18 cellular contexts compared by ENCODE assay signal in genomic region chr13:110316196-110316595, GRCh38. TPM values are rescaled to one million over a fixed set of nuclear protein-coding genes. Genes with fewer than 3 reads are reported as not detected.
DNase-seq lines count a peak whose midpoint lies in the region; ATAC-seq, FAIRE-seq and TF ChIP-seq lines count a peak whose summit lies in the region.
"Had no signal": no experiment of that assay in that cellular context is flagged by ENCODE, and none has a peak within 500 bp of the region (broad histone marks: within the 10 kb centered on the region; RNA-seq: fewer than 3 reads in every experiment).

No MANE protein-coding gene starts in this region.

- FAIRE-seq in D721Med (lab: Jason Lieb, UNC) = no peak
- FAIRE-seq: A549, GM12878 had no signal

- peaks cover 60% of the 10 kb centered on the region for H3K36me3 ChIP-seq in endodermal cell (ENCODE audit: control insufficient read depth, insufficient read depth, low read length)
- H3K36me3 ChIP-seq: MG63 had no signal

- H3K4me1 Mint-ChIP-seq in endodermal cell (peaks cover 48% of the 10 kb centered on the region), osteocyte (ENCODE audit: unreplicated experiment) (peaks cover 87% of the 10 kb centered on the region), type B pancreatic cell (ENCODE audit: unreplicated experiment) (peaks cover 12% of the 10 kb centered on the region)
- H3K4me1 Mint-ChIP-seq: CD14-positive monocyte had no signal

- DNase-seq in right cardiac atrium (no peak), Right ventricle myocardium superior (no peak), endodermal cell (peak; percentile 32), osteocyte (ENCODE audit: extremely low spot score, unreplicated experiment) (no peak), type B pancreatic cell (ENCODE audit: extremely low spot score, unreplicated experiment) (peak; percentile 40), NCI-H1694 (lab: John Stamatoyannopoulos, UW) (no peak), D721Med (ENCODE audit: insufficient read length, low spot score) (no peak)
- DNase-seq in activated naive CD4-positive, alpha-beta T cell treated with anti-CD3 and anti-CD28 coated beads, Interleukin-2, amount 50 U/mL, for 16 hours = no peak
- DNase-seq: COR-L47, DMS53, MG63, NCI-H1092 treated with DMSO at 0.1 percent for 48 hours, NCI-H1694 treated with DMSO at 0.1 percent for 48 hours, NCI-H345, NCI-H526 treated with DMSO at 0.1 percent for 48 hours had no signal

- TF ChIP-seq CTCF in endodermal cell (conservative IDR thresholded peaks at IDR 0.05) = no peak
- TF ChIP-seq CTCF in osteocyte (IDR thresholded peaks at IDR 0.05) = no peak
- TF ChIP-seq CTCF in type B pancreatic cell (conservative IDR thresholded peaks at IDR 0.05) = no peak
- no peak for TF ChIP-seq CTCF in D721Med (IDR thresholded peaks at IDR 0.05; ENCODE audit: insufficient read depth, missing control alignments)

- H3K27me3 ChIP-seq in right cardiac atrium (ENCODE audit: control insufficient read depth, insufficient read depth) (no peaks in the 10 kb centered on the region), endodermal cell (ENCODE audit: control insufficient read depth, insufficient read depth, low read length, poor library complexity, severe bottlenecking) (no peaks in the 10 kb centered on the region)
- H3K27me3 ChIP-seq: MG63 had no signal

- H3K4me3 Mint-ChIP-seq in endodermal cell = no peak overlapping the region
- H3K4me3 Mint-ChIP-seq in osteocyte (ENCODE audit: unreplicated experiment) = no peak overlapping the region
- no peak overlapping the region for H3K4me3 Mint-ChIP-seq in type B pancreatic cell
- H3K4me3 Mint-ChIP-seq: CD14-positive monocyte had no signal

- H3K4me1 ChIP-seq in right cardiac atrium (ENCODE audit: control insufficient read depth, insufficient read depth, low read length) (peaks cover 40% of the 10 kb centered on the region), endodermal cell (ENCODE audit: control insufficient read depth, insufficient read depth, low read length) (peaks cover 36% of the 10 kb centered on the region)

- H3K9me3 ChIP-seq in right cardiac atrium (ENCODE audit: control insufficient read depth, low read length) (no peaks in the 10 kb centered on the region), endodermal cell (ENCODE audit: control insufficient read depth, low read length) (no peaks in the 10 kb centered on the region)
- H3K9me3 ChIP-seq: A549, MG63 had no signal

- 63% methylated on average over 10 of the region's 10 CpGs for WGBS in right cardiac atrium
- WGBS in endodermal cell (ENCODE audit: insufficient coverage in 1 of 2, insufficient read length in 1 of 2), 2 experiments = 90 to 94% methylated on average over 8 to 10 of the region's 10 CpGs

- H3K27ac Mint-ChIP-seq in endodermal cell (no peak overlapping the region), osteocyte (ENCODE audit: unreplicated experiment) (peak overlapping the region; percentile 88), type B pancreatic cell (no peak overlapping the region)
- H3K27ac Mint-ChIP-seq: CD14-positive monocyte had no signal

- H3K4me3 ChIP-seq in right cardiac atrium (ENCODE audit: low read length) = no peak overlapping the region
- H3K4me3 ChIP-seq in endodermal cell (ENCODE audit: low read length) = no peak overlapping the region
- H3K4me3 ChIP-seq: A549, GM12878, MG63 had no signal

- ATAC-seq in right cardiac atrium (no peak), Right ventricle myocardium superior (ENCODE audit: poor library complexity) (no peak)
- ATAC-seq: A549, GM12878 had no signal

- no peaks in the 10 kb centered on the region for H3K9me3 Mint-ChIP-seq in endodermal cell
- H3K9me3 Mint-ChIP-seq in osteocyte (ENCODE audit: unreplicated experiment) = no peaks in the 10 kb centered on the region
- no peaks in the 10 kb centered on the region for H3K9me3 Mint-ChIP-seq in type B pancreatic cell

- H3K9ac ChIP-seq in endodermal cell (ENCODE audit: extremely low read depth, low read length, poor library complexity, severe bottlenecking) = no peak overlapping the region

- intact Hi-C loops in right cardiac atrium (cut with DNase I) (no loop called here), Right ventricle myocardium superior (cut with DNase I) (no loop called here)

- H3K27me3 Mint-ChIP-seq in endodermal cell (ENCODE audit: insufficient read depth) = no peaks in the 10 kb centered on the region
- no peaks in the 10 kb centered on the region for H3K27me3 Mint-ChIP-seq in osteocyte (ENCODE audit: unreplicated experiment)
- H3K27me3 Mint-ChIP-seq in type B pancreatic cell = peaks cover 3% of the 10 kb centered on the region

- H3K27ac ChIP-seq in right cardiac atrium (ENCODE audit: low read length) (peak overlapping the region; percentile 48), endodermal cell (ENCODE audit: low read depth, low read length) (no peak overlapping the region)

- peaks cover 46% of the 10 kb centered on the region for H3K36me3 Mint-ChIP-seq in endodermal cell (ENCODE audit: low read depth)
- peaks cover 56% of the 10 kb centered on the region for H3K36me3 Mint-ChIP-seq in osteocyte (ENCODE audit: unreplicated experiment)
- peaks cover 13% of the 10 kb centered on the region for H3K36me3 Mint-ChIP-seq in type B pancreatic cell
- H3K36me3 Mint-ChIP-seq: CD14-positive monocyte had no signal

RNA-seq across cellular contexts. Expression of gene COL4A2, which starts 9.1 kb away (rescaled TPM):
- total RNA-seq in right cardiac atrium (100 to 1,000 TPM in 3 of 4 donors, 10 to 100 TPM in 1; 84.7 to 268 (median 123) TPM), Right ventricle myocardium superior (91.2 TPM), endodermal cell (100 to 1,000 TPM; 388 to 398 TPM), osteocyte (2,001 and 2,067 TPM in 2 replicates), type B pancreatic cell (ENCODE audit: low replicate concordance) (38.6 and 145 TPM in 2 replicates)
- 101 TPM for polyA plus RNA-seq in right cardiac atrium
- 216 TPM for polyA plus RNA-seq in endodermal cell (2013, experiment 1 of 2)
- polyA plus RNA-seq in endodermal cell (2013, experiment 2 of 2) = 219 TPM
- polyA plus RNA-seq: CD14-positive monocyte had no signal

RNA-seq across cellular contexts. Expression of gene COL4A1, which starts 9.2 kb away (rescaled TPM):
- total RNA-seq in right cardiac atrium (100 to 1,000 TPM in 3 of 4 donors, 10 to 100 TPM in 1; 91.9 to 267 (median 118) TPM), Right ventricle myocardium superior (107 TPM), endodermal cell (100 to 1,000 TPM; 702 to 764 TPM), osteocyte (3,181 and 3,589 TPM in 2 replicates), type B pancreatic cell (ENCODE audit: low replicate concordance) (20.4 and 83.6 TPM in 2 replicates)
- 69.8 TPM for polyA plus RNA-seq in right cardiac atrium
- 174 TPM for polyA plus RNA-seq in endodermal cell (2013, experiment 1 of 2)
- polyA plus RNA-seq in endodermal cell (2013, experiment 2 of 2) = 194 TPM

Comparison
In these comparisons a context has a peak if more than half of its experiments do, and no peak if none do; other contexts are left out.
1. DNase-seq: peak in endodermal cell (single experiment) and type B pancreatic cell (single experiment); none in right cardiac atrium (0 of 3), Right ventricle myocardium superior (single experiment), osteocyte (single experiment), NCI-H1694 (single experiment), activated naive CD4-positive, alpha-beta T cell treated with anti-CD3 and anti-CD28 coated beads, Interleukin-2, amount 50 U/mL, for 16 hours (single experiment) and D721Med (single experiment).